ENCODE assay signal across 10 cellular contexts in the genomic region with DNA sequence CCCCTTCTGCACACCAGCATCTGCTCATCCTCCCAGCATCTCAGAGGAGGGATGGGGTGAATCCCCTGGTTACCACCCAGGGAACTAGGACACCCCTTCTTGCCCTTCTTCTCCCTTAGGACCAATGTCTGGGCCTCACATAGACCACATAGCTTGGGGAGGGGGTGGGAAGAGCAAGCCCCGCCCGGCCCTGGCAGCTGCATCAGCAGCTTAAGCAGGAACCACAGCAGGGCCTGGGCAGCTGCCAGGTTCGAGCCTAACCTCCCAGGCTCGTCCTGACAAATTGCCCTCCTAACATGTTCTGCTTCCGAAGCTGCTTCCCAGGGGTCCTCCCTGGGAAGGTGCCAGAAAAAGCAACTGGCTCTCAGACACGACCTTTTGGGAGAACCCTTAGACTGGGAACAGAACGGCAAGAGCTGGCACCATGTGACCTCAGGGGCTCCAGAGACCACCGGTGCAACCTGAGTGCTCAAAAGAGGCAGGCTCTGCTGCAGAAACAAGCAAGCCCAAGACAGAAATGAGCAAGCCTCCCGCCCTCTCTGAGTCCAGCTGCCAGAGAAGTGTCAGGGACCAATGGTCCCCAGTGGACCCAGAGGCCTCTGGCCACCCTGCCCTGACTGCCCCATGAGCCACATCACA. TPM values are rescaled to one million over a fixed set of nuclear protein-coding genes. Genes with fewer than 3 reads are reported as not detected.
DNase-seq lines count a peak whose midpoint lies in the region; ATAC-seq, FAIRE-seq and TF ChIP-seq lines count a peak whose summit lies in the region.
"Had no signal": no experiment of that assay in that cellular context is flagged by ENCODE, and none has a peak within 500 bp of the region (broad histone marks: within the 10 kb centered on the region; RNA-seq: fewer than 3 reads in every experiment).

No MANE protein-coding gene starts in this region.

- peak; percentile 58 for DNase-seq in D721Med (ENCODE audit: insufficient read length, low spot score)
- peak; percentile 68 for DNase-seq in NCI-H1092 (lab: John Stamatoyannopoulos, UW)
- DNase-seq in astrocyte of the hippocampus (ENCODE audit: low read depth, low spot score): peak; percentile 66
- peak; percentile 83 for DNase-seq in mesenteric fat pad (ENCODE audit: low spot score)
- DNase-seq in SIG-M5 (lab: John Stamatoyannopoulos, UW): no peak
- DNase-seq in NCI-H1417 treated with DMSO at 0.1 percent for 48 hours (lab: John Stamatoyannopoulos, UW): no peak
- DNase-seq: CD4-positive, alpha-beta T cell; esophagus squamous epithelium; T-helper 2 cell had no signal

- TF ChIP-seq CTCF in D721Med (IDR thresholded peaks at IDR 0.05; ENCODE audit: insufficient read depth, missing control alignments): no peak

- no peak for FAIRE-seq in D721Med (lab: Jason Lieb, UNC)

- no peak for ATAC-seq in GM18498 (IDR thresholded peaks at IDR 0.05; ENCODE audit: unreplicated experiment)

RNA-seq across cellular contexts. Expression of a gene that starts 18.4 kb away (rescaled TPM):
- total RNA-seq in mesenteric fat pad: 43.6 TPM

Comparison
In these comparisons a context has a peak if more than half of its experiments do, and no peak if none do; other contexts are left out.
1. DNase-seq: peak in D721Med (single experiment), NCI-H1092 (single experiment), astrocyte of the hippocampus (single experiment) and mesenteric fat pad (single experiment); none in SIG-M5 (single experiment) and NCI-H1417 treated with DMSO at 0.1 percent for 48 hours (single experiment).